37 cellular contexts compared by ENCODE assay signal in the genomic region with DNA sequence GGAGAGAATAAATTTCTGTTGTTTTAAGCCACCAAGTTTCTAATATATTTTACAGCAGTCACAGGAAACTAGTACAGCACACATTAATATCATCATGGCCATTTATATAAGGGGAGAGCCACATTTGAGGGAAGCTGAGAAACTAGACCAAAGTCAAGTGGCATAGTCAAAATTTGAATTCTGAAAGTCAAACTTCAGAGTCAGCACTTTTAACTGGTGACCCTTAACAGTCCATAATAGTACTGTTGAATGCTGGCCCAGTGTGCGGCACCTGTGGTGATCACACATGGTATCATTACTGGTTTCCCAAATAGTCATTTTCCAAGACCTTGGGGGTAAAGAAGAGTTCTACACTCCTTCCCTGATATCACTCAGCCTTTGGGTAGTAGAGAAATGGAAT. TPM values are rescaled to one million over a fixed set of nuclear protein-coding genes. Genes with fewer than 3 reads are reported as not detected.
"Had no signal": no experiment of that assay in that cellular context is flagged by ENCODE, and none has a peak within 500 bp of the region (broad histone marks: within the 10 kb centered on the region; RNA-seq: fewer than 3 reads in every experiment).

No MANE protein-coding gene starts in this region.

- DNase-seq: activated effector memory CD4-positive, alpha-beta T cell treated with anti-CD3 and anti-CD28 coated beads, Interleukin-2, amount 50 U/mL, for 16 hours; activated effector memory CD4-positive, alpha-beta T cell treated with Interleukin-2 at 50 U/mL for 16 hours; activated gamma-delta T cell; activated gamma-delta T cell treated with Interleukin-2 at 50 U/mL for 16 hours; activated naive CD4-positive, alpha-beta T cell; activated naive CD4-positive, alpha-beta T cell treated with anti-CD3 and anti-CD28 coated beads for 36 hours; activated naive CD4-positive, alpha-beta T cell treated with anti-CD3 and anti-CD28 coated beads, Interleukin-2, amount 10 ng/mL, durations not matched to agents 7 days and 5 days; activated naive CD4-positive, alpha-beta T cell treated with anti-CD3 and anti-CD28 coated beads, Interleukin-2, amount 50 U/mL, for 16 hours; activated naive CD4-positive, alpha-beta T cell treated with Interleukin-2 at 50 U/mL for 16 hours; activated naive CD8-positive, alpha-beta T cell treated with anti-CD3 and anti-CD28 coated beads for 36 hours; activated naive CD8-positive, alpha-beta T cell treated with anti-CD3 and anti-CD28 coated beads, Interleukin-2, amount 10 ng/mL, durations not matched to agents 7 days and 5 days; activated naive CD8-positive, alpha-beta T cell treated with anti-CD3 and anti-CD28 coated beads, Interleukin-2, amount 50 U/mL, for 24 hours; activated T-cell treated with anti-CD3 and anti-CD28 coated beads, Interleukin-2, amount 50 U/mL, for 1 hour; activated T-cell treated with anti-CD3 and anti-CD28 coated beads, Interleukin-2, amount 50 U/mL, for 24 hours; activated T-cell treated with anti-CD3 and anti-CD28 coated beads, Interleukin-2, amount 50 U/mL, for 4 hours; activated T-cell treated with anti-CD3 and anti-CD28 coated beads, Interleukin-2, amount 50 U/mL, for 48 hours; activated T-cell treated with anti-CD3 and anti-CD28 coated beads, Interleukin-2, amount 50 U/mL, for 72 hours; adrenal gland; amniotic stem cell; amygdala; anterior cingulate cortex; aorta; body of pancreas; brain microvascular endothelial cell; caudate nucleus; central memory CD4-positive, alpha-beta T cell; cerebellar nuclear complex had no signal

- H3K4me3 ChIP-seq: adrenal gland, ascending aorta, body of pancreas, breast epithelium, cardiac muscle cell had no signal

- H3K36me3 ChIP-seq: adrenal gland, ascending aorta, brain microvascular endothelial cell, breast epithelium, cardiac muscle cell had no signal

- H3K4me1 ChIP-seq: adrenal gland, ascending aorta, body of pancreas, breast epithelium had no signal

- H3K9me3 ChIP-seq: adrenal gland, ascending aorta, body of pancreas, breast epithelium had no signal

- H3K27ac ChIP-seq: adrenal gland, ascending aorta, body of pancreas, brain microvascular endothelial cell, breast epithelium, cardiac muscle cell had no signal

- FAIRE-seq: astrocyte, bronchial epithelial cell had no signal

- ATAC-seq: activated naive CD4-positive, alpha-beta T cell treated with anti-CD3 and anti-CD28 coated beads, Interleukin-2, amount 50 U/mL, for 72 hours; activated naive CD8-positive, alpha-beta T cell treated with anti-CD3 and anti-CD28 coated beads, Interleukin-2, amount 50 U/mL, for 24 hours; activated T-cell treated with anti-CD3 and anti-CD28 coated beads, Interleukin-2, amount 50 U/mL, for 4 hours; activated T-cell treated with anti-CD3 and anti-CD28 coated beads, Interleukin-2, amount 50 U/mL, for 72 hours; body of pancreas had no signal

- H3K27me3 ChIP-seq: adrenal gland, ascending aorta, body of pancreas, brain microvascular endothelial cell, breast epithelium had no signal

RNA-seq across cellular contexts. Expression of gene PAX6, which starts 44.3 kb away (rescaled TPM):
- total RNA-seq: activated naive CD8-positive, alpha-beta T cell treated with anti-CD3 and anti-CD28 coated beads for 36 hours; activated naive CD8-positive, alpha-beta T cell treated with anti-CD3 and anti-CD28 coated beads, Interleukin-2, amount 10 ng/mL, durations not matched to agents 7 days and 5 days; activated T-cell treated with anti-CD3 and anti-CD28 coated beads, Interleukin-2, amount 50 U/mL, for 4 hours; activated T-helper 1 cell treated with anti-CD3 and anti-CD28 coated beads, Interleukin-12 subunit alpha, Interleukin-12 subunit beta, Interleukin-2, Interleukin-4 antibody, amounts not matched to agents 30 ng/mL and 10 ng/mL and 1 ng/mL, durations not matched to agents 14 hours and 24 hours and 36 hours; activated T-helper 17 cell treated with anti-CD3 and anti-CD28 coated beads, Interleukin-2, amount 50 U/mL, for 72 hours; activated T-helper 2 cell treated with anti-CD3 and anti-CD28 coated beads, Interferon-gamma antibody, Interleukin-2, Interleukin-4, amounts not matched to agents 10 μg/mL and 5 μg/mL and 100 μg/mL, durations not matched to agents 14 hours and 24 hours and 36 hours; ascending aorta; bronchial epithelial cell; chondrocyte had no signal
